Comparison of ENCODE assay signal across 8 cellular contexts in the genomic region with DNA sequence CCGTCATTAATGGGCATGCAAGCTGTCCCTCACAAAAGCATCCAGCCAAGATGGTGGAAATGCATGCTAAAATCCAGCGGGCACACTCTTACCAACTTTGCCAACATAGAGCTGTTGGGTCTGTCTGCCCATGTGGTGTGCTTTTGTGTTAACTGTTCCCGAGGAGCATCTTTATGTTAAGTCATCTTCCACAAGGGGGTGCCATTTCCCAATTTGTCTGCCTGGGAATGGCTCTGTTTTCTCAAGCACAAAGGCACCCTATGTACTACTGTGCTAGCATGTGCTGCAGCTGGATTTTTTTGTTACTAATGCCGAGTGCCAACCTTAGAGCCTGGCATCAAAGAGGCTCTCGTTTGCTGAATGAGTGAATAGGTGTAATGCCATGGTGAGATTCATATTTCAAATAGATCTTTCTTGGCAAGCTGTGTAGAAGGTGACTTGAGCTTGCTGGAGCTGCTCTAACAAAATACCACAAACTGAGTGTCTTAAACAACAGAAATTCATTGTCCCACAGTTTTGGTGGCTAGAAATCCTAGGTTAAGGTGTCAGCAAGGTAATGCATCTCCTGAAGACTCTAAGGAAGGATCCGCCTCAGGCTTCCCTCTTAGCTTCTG.
DNase-seq lines count a peak whose midpoint lies in the region; ATAC-seq, FAIRE-seq and TF ChIP-seq lines count a peak whose summit lies in the region.

No MANE protein-coding gene starts in this region.

- DNase-seq in BE2C (peak; percentile 69), GM18507 (ENCODE audit: extremely low spot score, insufficient read length, low read depth) (no peak), NCI-H1092 treated with DMSO at 0.1 percent for 48 hours (lab: John Stamatoyannopoulos, UW) (peak; percentile 39), SKM-1 treated with dmso at 0.1 percent for 144 hours (lab: John Stamatoyannopoulos, UW; ENCODE audit: unreplicated experiment) (peak; percentile 22), endothelial cell of umbilical vein (ENCODE audit: low read depth, low spot score) (peak; percentile 26), mucosa of descending colon (peak in 1 of 3 donors; percentile 84), cortex of kidney (lab: John Stamatoyannopoulos, UW) (no peak)

- no peaks in the 10 kb centered on the region for H3K9me1 ChIP-seq in endothelial cell of umbilical vein (replicated peaks; ENCODE audit: control insufficient read depth, extremely low read depth, insufficient read depth, low read length)

- POLR2A ChIA-PET in endothelial cell of umbilical vein (lab: Charles Lee): no interaction called here

- H3K79me2 ChIP-seq in endothelial cell of umbilical vein (ENCODE audit: control insufficient read depth, insufficient read depth, low read length): no peaks in the 10 kb centered on the region

- H4K20me1 ChIP-seq in endothelial cell of umbilical vein (replicated peaks; ENCODE audit: control insufficient read depth, extremely low read depth, insufficient read depth, low read length): no peaks in the 10 kb centered on the region

- peak; percentile 60 for FAIRE-seq in GM18507 (lab: Jason Lieb, UNC)
- FAIRE-seq in endothelial cell of umbilical vein (lab: Jason Lieb, UNC): no peak

- CTCF ChIA-PET in endothelial cell of umbilical vein (lab: Charles Lee): no interaction called here

- intact Hi-C loops in endothelial cell of umbilical vein (cut with micrococcal nuclease) (no loop called here), mucosa of descending colon (cut with DNase I, micrococcal nuclease) (no loop called here)

- H3K4me2 ChIP-seq in endothelial cell of umbilical vein (ENCODE audit: insufficient read depth, low read length): no peak overlapping the region

- dilution Hi-C loops in endothelial cell of umbilical vein (cut with MboI; ENCODE audit: extremely low pct_ligation_motif_present, low sequenced_read_pairs): no loop called here

- no peaks in the 10 kb centered on the region for H3K4me1 ChIP-seq in BE2C
- H3K4me1 ChIP-seq in endothelial cell of umbilical vein (ENCODE audit: control insufficient read depth, extremely low read depth, insufficient read depth, low read length): no peaks in the 10 kb centered on the region
- H3K4me1 ChIP-seq in mucosa of descending colon (ENCODE audit: low read depth): no peaks in the 10 kb centered on the region

- H3K36me3 ChIP-seq in BE2C: no peaks in the 10 kb centered on the region
- H3K36me3 ChIP-seq in endothelial cell of umbilical vein (ENCODE audit: control insufficient read depth in 2 of 2, extremely low read depth in 1 of 2, insufficient read depth in 2 of 2, low read length in 2 of 2): no peaks in the 10 kb centered on the region
- no peaks in the 10 kb centered on the region for H3K36me3 ChIP-seq in mucosa of descending colon (ENCODE audit: low read depth)

- ATAC-seq in HG02884 (IDR thresholded peaks at IDR 0.05; ENCODE audit: unreplicated experiment): peak; percentile 98
- ATAC-seq in mucosa of descending colon: peak; percentile 74

- no peak overlapping the region for H3K9ac ChIP-seq in endothelial cell of umbilical vein (replicated peaks; ENCODE audit: extremely low read depth, insufficient read depth, low read length)

- TF ChIP-seq CTCF in BE2C (IDR thresholded peaks at IDR 0.05; ENCODE audit: low read depth, low read length) (peak; percentile 75), endothelial cell of umbilical vein (IDR thresholded peaks at IDR 0.05; ENCODE audit: extremely low read depth in 1 of 2, insufficient read depth in 1 of 2, low read depth in 1 of 2, low read length in 2 of 2) (no peak), mucosa of descending colon (IDR thresholded peaks at IDR 0.05) (no peak)

- no peak overlapping the region for H3K4me3 ChIP-seq in BE2C (ENCODE audit: low read depth, low read length)
- H3K4me3 ChIP-seq in endothelial cell of umbilical vein (replicated peaks in 1 of 3; ENCODE audit: insufficient read depth in 1 of 3, low read depth in 1 of 3, low read length in 3 of 3): no peak overlapping the region
- H3K4me3 ChIP-seq in mucosa of descending colon: no peak overlapping the region

- BruUV-seq in endothelial cell of umbilical vein (replicated peaks; lab: Mats Ljungman, UMichigan): no TSS peak

- H3K27ac ChIP-seq in endothelial cell of umbilical vein (ENCODE audit: insufficient read depth, low read depth, low read length): no peak overlapping the region

- TF ChIP-seq POLR2A in endothelial cell of umbilical vein (IDR thresholded peaks at IDR 0.05; ENCODE audit: low read depth, low read length): no peak

- H3K9me3 ChIP-seq in BE2C (no peaks in the 10 kb centered on the region), endothelial cell of umbilical vein (replicated peaks; ENCODE audit: control insufficient read depth, insufficient read depth, low read length) (no peaks in the 10 kb centered on the region), mucosa of descending colon (no peaks in the 10 kb centered on the region)

- no peak overlapping the region for H2AFZ ChIP-seq in endothelial cell of umbilical vein (ENCODE audit: low read depth, low read length)

- H3K27me3 ChIP-seq in BE2C (no peaks in the 10 kb centered on the region), endothelial cell of umbilical vein (ENCODE audit: control insufficient read depth in 2 of 2, insufficient read depth in 2 of 2, low read length in 2 of 2) (no peaks in the 10 kb centered on the region)

TF ChIP-seq in endothelial cell of umbilical vein, 7 proteins besides CTCF, POLR2A, EP300 and RAD21:
- TF ChIP-seq, protein P1, sequence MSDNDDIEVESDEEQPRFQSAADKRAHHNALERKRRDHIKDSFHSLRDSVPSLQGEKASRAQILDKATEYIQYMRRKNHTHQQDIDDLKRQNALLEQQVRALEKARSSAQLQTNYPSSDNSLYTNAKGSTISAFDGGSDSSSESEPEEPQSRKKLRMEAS (IDR thresholded peaks at IDR 0.05; ENCODE audit: insufficient read depth, insufficient read length): no peak
- TF ChIP-seq JUN (IDR thresholded peaks at IDR 0.05; ENCODE audit: borderline replicate concordance, insufficient read depth, insufficient read length, low read depth) (no peak), MYC (IDR thresholded peaks at IDR 0.05; ENCODE audit: low read depth, low read length) (no peak), GATA2 (IDR thresholded peaks at IDR 0.05; ENCODE audit: insufficient read depth, insufficient read length, low read depth, low read length) (no peak), FOS (IDR thresholded peaks at IDR 0.05; ENCODE audit: borderline replicate concordance, insufficient read depth, low read length) (no peak), EZH2 (IDR thresholded peaks at IDR 0.05; ENCODE audit: borderline replicate concordance, low read depth, low read length, severe bottlenecking) (no peak), POLR2AphosphoS5 (IDR thresholded peaks at IDR 0.05; ENCODE audit: insufficient read depth, low read depth, low read length) (no peak)
TF ChIP-seq in endothelial cell of umbilical vein: peak in this region for 0.

Comparison
In these comparisons a context has a peak if more than half of its experiments do, and no peak if none do; other contexts are left out.
1. DNase-seq: peak in BE2C (single experiment), NCI-H1092 treated with DMSO at 0.1 percent for 48 hours (single experiment), SKM-1 treated with dmso at 0.1 percent for 144 hours (single experiment) and endothelial cell of umbilical vein (single experiment); none in GM18507 (single experiment) and cortex of kidney (single experiment).